ENCODE assay signal across 13 cellular contexts in the genomic region with DNA sequence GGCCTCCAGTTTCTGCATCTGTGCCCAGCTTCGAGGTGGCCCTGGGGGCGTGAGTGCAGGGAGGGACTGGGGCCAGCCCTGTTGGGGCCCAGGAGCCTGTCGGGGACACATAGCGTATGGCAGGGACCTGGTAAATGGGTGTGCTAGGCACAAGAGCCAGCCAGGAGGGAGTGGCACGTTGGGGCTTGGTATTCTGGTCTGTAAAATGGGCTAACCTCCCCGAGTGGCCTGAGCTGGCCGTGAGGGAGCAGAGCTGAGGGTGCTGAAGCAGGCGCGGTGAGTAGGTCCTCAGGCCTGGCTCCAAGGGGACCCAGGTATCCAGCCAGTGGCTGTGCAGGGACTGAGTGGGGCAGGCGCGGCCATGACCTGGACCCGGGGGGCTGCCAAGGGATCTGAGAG. TPM values are rescaled to one million over a fixed set of nuclear protein-coding genes. Genes with fewer than 3 reads are reported as not detected.
A peak's percentile ranks its signal among the peaks of the same experiment; 100 is the strongest.
DNase-seq lines count a peak whose midpoint lies in the region; ATAC-seq and TF ChIP-seq lines count a peak whose summit lies in the region.
"Had no signal": no experiment of that assay in that cellular context is flagged by ENCODE, and none has a peak within 500 bp of the region (broad histone marks: within the 10 kb centered on the region; RNA-seq: fewer than 3 reads in every experiment).

No MANE protein-coding gene starts in this region.

- H3K4me3 Mint-ChIP-seq in HFFc6 (no peak overlapping the region), chondrocyte (ENCODE audit: unreplicated experiment) (no peak overlapping the region)

- H3K27ac Mint-ChIP-seq in HFFc6 (peak overlapping the region; percentile 67), chondrocyte (ENCODE audit: unreplicated experiment) (peak overlapping the region; percentile 59)

- ATAC-seq in HG02610 (IDR thresholded peaks at IDR 0.05; ENCODE audit: unreplicated experiment) (no peak), HG02642 (IDR thresholded peaks at IDR 0.05; ENCODE audit: poor library complexity, unreplicated experiment) (no peak)
- ATAC-seq: stimulated activated naive CD8-positive, alpha-beta T cell treated with anti-CD3 and anti-CD28 coated beads, Interleukin-15, Interleukin-2, amounts not matched to agents 100 U/mL and 50 U/mL, for 24 hours had no signal

- H3K27ac ChIP-seq in 22Rv1: peak overlapping the region; percentile 96
- H3K27ac ChIP-seq: WERI-Rb-1 had no signal

- H3K36me3 Mint-ChIP-seq in HFFc6 (ENCODE audit: low read depth) (peaks cover 19% of the 10 kb centered on the region), chondrocyte (ENCODE audit: low read depth) (peaks cover 6% of the 10 kb centered on the region)

- H3K9me3 Mint-ChIP-seq in HFFc6 (no peaks in the 10 kb centered on the region), chondrocyte (ENCODE audit: low read depth) (no peaks in the 10 kb centered on the region)

- peaks cover 36% of the 10 kb centered on the region for H3K4me1 Mint-ChIP-seq in HFFc6 (ENCODE audit: low read depth)
- H3K4me1 Mint-ChIP-seq in chondrocyte (ENCODE audit: low read depth): peaks cover 27% of the 10 kb centered on the region

- peaks cover 24% of the 10 kb centered on the region for H3K27me3 Mint-ChIP-seq in HFFc6 (ENCODE audit: insufficient read depth)
- no peaks in the 10 kb centered on the region for H3K27me3 Mint-ChIP-seq in chondrocyte (ENCODE audit: low read depth)

- no peak for TF ChIP-seq CTCF in 22Rv1 (IDR thresholded peaks at IDR 0.05)
- no peak for TF ChIP-seq CTCF in HFFc6 (IDR thresholded peaks at IDR 0.05)
- no peak for TF ChIP-seq CTCF in chondrocyte (IDR thresholded peaks at IDR 0.05)

- no peak for DNase-seq in HFFc6
- DNase-seq in chondrocyte (ENCODE audit: low spot score): no peak
- DNase-seq in A172 (ENCODE audit: low spot score): no peak
- DNase-seq: activated T-cell treated with anti-CD3 and anti-CD28 coated beads for 4 hours; foreskin fibroblast; NCI-H1930; SHP77 treated with DMSO at 0.1 percent for 48 hours; stimulated activated CD4-positive, alpha-beta T cell treated with anti-CD3 and anti-CD28 coated beads, Interleukin-4, amount 100 ng/mL, for 4 hours; stimulated activated naive CD8-positive, alpha-beta T cell treated with anti-CD3 and anti-CD28 coated beads, Interleukin-15, Interleukin-2, amounts not matched to agents 100 U/mL and 50 U/mL, for 24 hours; WERI-Rb-1 had no signal

RNA-seq across cellular contexts. Expression of a gene that starts 4.3 kb away (rescaled TPM):
- total RNA-seq in HFFc6 (2021; fragmentation: NEBNext Ultra II Directional; extraction: Animal tissue kit (Norgen Biotek cat#: 25700)): 100 to 1,000 TPM; 157 to 176 (median 162) TPM
- 168 to 229 TPM (median 170 TPM) in 3 replicates for total RNA-seq in chondrocyte
- 119 and 139 TPM in 2 replicates for total RNA-seq in A172 (2014; rRNA removed; shearing (Covaris generic))

RNA-seq across cellular contexts. Expression of a gene that starts 12.1 kb away (rescaled TPM):
- 10 to 100 TPM; 39.7 to 48.7 (median 47.2) TPM for total RNA-seq in HFFc6 (2021; fragmentation: NEBNext Ultra II Directional; extraction: Animal tissue kit (Norgen Biotek cat#: 25700))
- total RNA-seq in chondrocyte: 51.4 to 97.0 TPM (median 52.4 TPM) in 3 replicates
- 50.7 and 63.0 TPM in 2 replicates for total RNA-seq in A172 (2014; rRNA removed; shearing (Covaris generic))

RNA-seq across cellular contexts. Expression of a gene that starts 21.9 kb away (rescaled TPM):
- 100 to 1,000 TPM in 5 of 6 experiments, 10 to 100 TPM in 1; 98.5 to 128 (median 104) TPM for total RNA-seq in HFFc6 (2021; fragmentation: NEBNext Ultra II Directional; extraction: Animal tissue kit (Norgen Biotek cat#: 25700))
- 52.0 to 70.5 TPM (median 55.8 TPM) in 3 replicates for total RNA-seq in chondrocyte
- total RNA-seq in A172 (2014; rRNA removed; shearing (Covaris generic)): 19.2 and 22.7 TPM in 2 replicates

RNA-seq across cellular contexts. Expression of a gene that starts 22.2 kb away (rescaled TPM):
- 10 to 100 TPM; 42.8 to 53.3 (median 46.8) TPM for total RNA-seq in HFFc6 (2021; fragmentation: NEBNext Ultra II Directional; extraction: Animal tissue kit (Norgen Biotek cat#: 25700))
- total RNA-seq in chondrocyte: 36.3 to 45.3 TPM (median 44.8 TPM) in 3 replicates
- total RNA-seq in A172 (2014; rRNA removed; shearing (Covaris generic)): 10.1 and 11.9 TPM in 2 replicates

RNA-seq across cellular contexts. Expression of a gene that starts 37.2 kb away (rescaled TPM):
- total RNA-seq in HFFc6 (2021; fragmentation: NEBNext Ultra II Directional; extraction: Animal tissue kit (Norgen Biotek cat#: 25700)): 10 to 100 TPM; 44.5 to 50.6 (median 47.8) TPM
- total RNA-seq in chondrocyte: 40.0 to 44.6 TPM (median 40.1 TPM) in 3 replicates
- total RNA-seq in A172 (2014; rRNA removed; shearing (Covaris generic)): 28.6 and 34.8 TPM in 2 replicates
